11 cellular contexts compared by ENCODE assay signal in the genomic region with DNA sequence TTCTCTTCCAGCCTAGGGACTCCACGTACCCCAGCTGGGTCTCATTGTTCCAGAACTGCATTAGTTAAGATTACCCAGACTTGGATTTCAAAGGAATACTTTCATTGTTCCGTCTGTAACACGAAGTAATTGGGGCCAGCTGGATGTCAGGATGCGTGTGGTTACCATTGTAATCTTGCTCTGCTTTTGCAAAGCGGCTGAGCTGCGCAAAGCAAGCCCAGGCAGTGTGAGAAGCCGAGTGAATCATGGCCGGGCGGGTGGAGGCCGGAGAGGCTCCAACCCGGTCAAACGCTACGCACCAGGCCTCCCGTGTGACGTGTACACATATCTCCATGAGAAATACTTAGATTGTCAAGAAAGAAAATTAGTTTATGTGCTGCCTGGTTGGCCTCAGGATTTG. TPM values are rescaled to one million over a fixed set of nuclear protein-coding genes. Genes with fewer than 3 reads are reported as not detected.
DNase-seq lines count a peak whose midpoint lies in the region; ATAC-seq and TF ChIP-seq lines count a peak whose summit lies in the region.
"Had no signal": no experiment of that assay in that cellular context is flagged by ENCODE, and none has a peak within 500 bp of the region (broad histone marks: within the 10 kb centered on the region; RNA-seq: fewer than 3 reads in every experiment).

No MANE protein-coding gene starts in this region.

- H3K36me3 Mint-ChIP-seq in activated naive CD8-positive, alpha-beta T cell treated with anti-CD3 and anti-CD28 coated beads, Interleukin-2, amount 50 U/mL, for 24 hours (ENCODE audit: low read depth) = no peaks in the 10 kb centered on the region
- H3K36me3 Mint-ChIP-seq: CD4-positive, CD25-positive, alpha-beta regulatory T cell had no signal

- H3K9me3 ChIP-seq in WERI-Rb-1 (ENCODE audit: severe bottlenecking) = no peaks in the 10 kb centered on the region

- no peaks in the 10 kb centered on the region for H3K9me3 Mint-ChIP-seq in activated naive CD8-positive, alpha-beta T cell treated with anti-CD3 and anti-CD28 coated beads, Interleukin-2, amount 50 U/mL, for 24 hours

- TF ChIP-seq CTCF in BJ (IDR thresholded peaks at IDR 0.05; ENCODE audit: insufficient read depth, low read depth, low read length) (no peak), WERI-Rb-1 (IDR thresholded peaks at IDR 0.05; ENCODE audit: low read depth, low read length) (no peak)

- H3K27me3 ChIP-seq in BJ (ENCODE audit: control insufficient read depth, insufficient read depth, low read length) = no peaks in the 10 kb centered on the region
- no peaks in the 10 kb centered on the region for H3K27me3 ChIP-seq in WERI-Rb-1 (ENCODE audit: insufficient read depth, low read depth, severe bottlenecking)

- H3K4me1 Mint-ChIP-seq in activated naive CD8-positive, alpha-beta T cell treated with anti-CD3 and anti-CD28 coated beads, Interleukin-2, amount 50 U/mL, for 24 hours = no peaks in the 10 kb centered on the region
- H3K4me1 Mint-ChIP-seq: CD4-positive, CD25-positive, alpha-beta regulatory T cell had no signal

- CTCF ChIA-PET in BJ (lab: Yijun Ruan, JAX) = interaction anchor here (0.6 kb wide), 1 partner anchor 21 kb away, joined by 3 read pairs; a partner anchor contains a TSS

- H3K27ac Mint-ChIP-seq in activated naive CD8-positive, alpha-beta T cell treated with anti-CD3 and anti-CD28 coated beads, Interleukin-2, amount 50 U/mL, for 24 hours = no peak overlapping the region
- H3K27ac Mint-ChIP-seq: CD4-positive, CD25-positive, alpha-beta regulatory T cell had no signal

- H3K4me3 ChIP-seq in BJ (ENCODE audit: low read depth, low read length) = no peak overlapping the region
- H3K4me3 ChIP-seq in WERI-Rb-1 (ENCODE audit: low read depth, low read length) = no peak overlapping the region

- H3K27ac ChIP-seq in WERI-Rb-1 = no peak overlapping the region

- H3K36me3 ChIP-seq in BJ (ENCODE audit: control insufficient read depth, insufficient read depth, low read length) = no peaks in the 10 kb centered on the region
- no peaks in the 10 kb centered on the region for H3K36me3 ChIP-seq in WERI-Rb-1

- H3K27me3 Mint-ChIP-seq in activated naive CD8-positive, alpha-beta T cell treated with anti-CD3 and anti-CD28 coated beads, Interleukin-2, amount 50 U/mL, for 24 hours = no peaks in the 10 kb centered on the region

- POLR2A ChIA-PET in BJ (lab: Charles Lee) = no interaction called here

- no peak overlapping the region for H3K4me3 Mint-ChIP-seq in activated naive CD8-positive, alpha-beta T cell treated with anti-CD3 and anti-CD28 coated beads, Interleukin-2, amount 50 U/mL, for 24 hours
- H3K4me3 Mint-ChIP-seq: CD4-positive, CD25-positive, alpha-beta regulatory T cell had no signal

- ATAC-seq in left cardiac atrium = peak; percentile 97 to 98
- ATAC-seq in stimulated activated naive CD8-positive, alpha-beta T cell treated with anti-CD3 and anti-CD28 coated beads, Interleukin-15, Interleukin-2, amounts not matched to agents 100 U/mL and 50 U/mL, for 24 hours = no peak
- ATAC-seq in activated naive CD8-positive, alpha-beta T cell treated with anti-CD3 and anti-CD28 coated beads, Interleukin-2, amount 50 U/mL, for 24 hours = no peak
- ATAC-seq in HG03565 (IDR thresholded peaks at IDR 0.05; ENCODE audit: unreplicated experiment) = no peak

- DNase-seq in BJ (ENCODE audit: low read depth) (peak; percentile 90), amniotic stem cell (lab: John Stamatoyannopoulos, UW) (peak; percentile 85), left cardiac atrium (peak; percentile 83), posterior vena cava (ENCODE audit: low spot score) (peak; percentile 94), WERI-Rb-1 (no peak)
- DNase-seq in stimulated activated naive CD8-positive, alpha-beta T cell treated with anti-CD3 and anti-CD28 coated beads, Interleukin-15, Interleukin-2, amounts not matched to agents 100 U/mL and 50 U/mL, for 24 hours = no peak
- DNase-seq in activated naive CD8-positive, alpha-beta T cell treated with anti-CD3 and anti-CD28 coated beads, Interleukin-2, amount 50 U/mL, for 24 hours = no peak
- DNase-seq: activated T-cell treated with anti-CD3 and anti-CD28 coated beads, Interleukin-2, amount 50 U/mL, for 48 hours; CD4-positive, CD25-positive, alpha-beta regulatory T cell had no signal

- intact Hi-C loops in left cardiac atrium (cut with DNase I) (no loop called here), posterior vena cava (cut with DNase I) (no loop called here)

RNA-seq across cellular contexts. Expression of a gene that starts 21.0 kb away (rescaled TPM):
- 2.4 and 3.4 TPM in 2 replicates for polyA plus RNA-seq in BJ (2011; rRNA removed)
- polyA minus RNA-seq in BJ (2011; rRNA and poly(A)+ RNA removed) = 0.76 and 0.77 TPM in 2 replicates
- 1 to 10 TPM; 2.5 to 5.9 TPM for total RNA-seq in left cardiac atrium
- total RNA-seq in posterior vena cava = 10 to 100 TPM in 1 of 2 donors, 1 to 10 TPM in 1; 1.4 to 11.1 TPM
- total RNA-seq: OCI-LY7 had no signal

Comparison
In these comparisons a context has a peak if more than half of its experiments do, and no peak if none do; other contexts are left out.
1. DNase-seq: peak in BJ (single experiment), amniotic stem cell (single experiment), left cardiac atrium (single experiment) and posterior vena cava (single experiment); none in stimulated activated naive CD8-positive, alpha-beta T cell treated with anti-CD3 and anti-CD28 coated beads, Interleukin-15, Interleukin-2, amounts not matched to agents 100 U/mL and 50 U/mL, for 24 hours (single experiment), activated naive CD8-positive, alpha-beta T cell treated with anti-CD3 and anti-CD28 coated beads, Interleukin-2, amount 50 U/mL, for 24 hours (single experiment) and WERI-Rb-1 (single experiment).
2. ATAC-seq: peak in left cardiac atrium (2 of 2); none in stimulated activated naive CD8-positive, alpha-beta T cell treated with anti-CD3 and anti-CD28 coated beads, Interleukin-15, Interleukin-2, amounts not matched to agents 100 U/mL and 50 U/mL, for 24 hours (single experiment), activated naive CD8-positive, alpha-beta T cell treated with anti-CD3 and anti-CD28 coated beads, Interleukin-2, amount 50 U/mL, for 24 hours (single experiment) and HG03565 (single experiment).